ENCODE assay signal across 4 cellular contexts in genomic region chr10:60960031-60960430, GRCh38.
"Had no signal": no experiment of that assay in that cellular context is flagged by ENCODE, and none has a peak within 500 bp of the region (broad histone marks: within the 10 kb centered on the region; RNA-seq: fewer than 3 reads in every experiment).

No MANE protein-coding gene starts in this region.

- H3K4me2 ChIP-seq: GM23338 had no signal

- DNase-seq: H9 had no signal

- ATAC-seq: GM23338, HepG2 had no signal

- H3K27ac ChIP-seq: HL-60 had no signal

- H3K4me3 ChIP-seq: GM23338 had no signal

- H2AFZ ChIP-seq: GM23338 had no signal
